ENCODE assay signal across 14 cellular contexts in genomic region chr20:1474817-1475603, GRCh38. TPM values are rescaled to one million over a fixed set of nuclear protein-coding genes. Genes with fewer than 3 reads are reported as not detected.
DNase-seq lines count a peak whose midpoint lies in the region; TF ChIP-seq lines count a peak whose summit lies in the region.
"Had no signal": no experiment of that assay in that cellular context is flagged by ENCODE, and none has a peak within 500 bp of the region (broad histone marks: within the 10 kb centered on the region; RNA-seq: fewer than 3 reads in every experiment).

No MANE protein-coding gene starts in this region.

- no peak overlapping the region for H2AFZ ChIP-seq in Karpas-422 (ENCODE audit: low read length)

- no peak overlapping the region for H3K4me3 ChIP-seq in GM12864 (ENCODE audit: low read depth, low read length)
- no peak overlapping the region for H3K4me3 ChIP-seq in Karpas-422 (ENCODE audit: low read length)
- H3K4me3 ChIP-seq in WERI-Rb-1 (ENCODE audit: low read depth, low read length): no peak overlapping the region
- H3K4me3 ChIP-seq in adrenal gland: no peak overlapping the region
- H3K4me3 ChIP-seq in effector memory CD4-positive, alpha-beta T cell (ENCODE audit: insufficient read depth, low read depth, low read length, poor library complexity, severe bottlenecking): no peak overlapping the region
- H3K4me3 ChIP-seq: skin epidermis had no signal

- H3K79me2 ChIP-seq in Karpas-422 (ENCODE audit: low read length): no peaks in the 10 kb centered on the region

- H4K20me1 ChIP-seq in Karpas-422 (ENCODE audit: insufficient read depth, low read depth, low read length): no peaks in the 10 kb centered on the region

- no peak overlapping the region for H3K9ac ChIP-seq in Karpas-422 (ENCODE audit: low read length)

- H3K27me3 ChIP-seq in Karpas-422 (ENCODE audit: low read length): no peaks in the 10 kb centered on the region
- H3K27me3 ChIP-seq in WERI-Rb-1 (ENCODE audit: insufficient read depth, low read depth, severe bottlenecking): peaks cover 47% of the 10 kb centered on the region
- no peaks in the 10 kb centered on the region for H3K27me3 ChIP-seq in adrenal gland
- H3K27me3 ChIP-seq in effector memory CD4-positive, alpha-beta T cell (replicated peaks; ENCODE audit: control insufficient read depth, insufficient read depth, low read length, poor library complexity, severe bottlenecking): no peaks in the 10 kb centered on the region

- no peak for DNase-seq in GM12864 (ENCODE audit: low read depth)
- DNase-seq in Karpas-422: peak; percentile 70
- DNase-seq in WERI-Rb-1: no peak
- peak; percentile 20 for DNase-seq in iPS DF 19.7 (ENCODE audit: low read depth, low spot score)
- DNase-seq in adrenal gland: no peak
- DNase-seq in NCI-H1105 treated with DMSO at 0.1 percent for 48 hours (lab: John Stamatoyannopoulos, UW): no peak
- DNase-seq in SHP77 treated with DMSO at 0.1 percent for 48 hours (lab: John Stamatoyannopoulos, UW): no peak
- DNase-seq in effector memory CD4-positive, alpha-beta T cell: no peak
- DNase-seq: amniotic stem cell; DMS79 treated with DMSO at 0.1 percent for 48 hours; KBM-7; naive thymus-derived CD4-positive, alpha-beta T cell; NCI-H446 had no signal

- H3K36me3 ChIP-seq in Karpas-422 (ENCODE audit: insufficient read depth, low read length) (no peaks in the 10 kb centered on the region), WERI-Rb-1 (no peaks in the 10 kb centered on the region), adrenal gland (replicated peaks in 1 of 2) (no peaks in the 10 kb centered on the region)
- H3K36me3 ChIP-seq in effector memory CD4-positive, alpha-beta T cell (ENCODE audit: control insufficient read depth, insufficient read depth, low read length): no peaks in the 10 kb centered on the region

- intact Hi-C loops in adrenal gland (cut with DNase I): no loop called here

- 78 to 89% (median 82%) methylated on average over 2 to 4 of the region's 4 CpGs for WGBS in adrenal gland, 4 donors

- H3K4me1 ChIP-seq in Karpas-422 (ENCODE audit: low read length) (peaks cover 7% of the 10 kb centered on the region), adrenal gland (replicated peaks in 1 of 2) (peaks cover 0 to 6% of the 10 kb centered on the region in 2 donors)
- no peaks in the 10 kb centered on the region for H3K4me1 ChIP-seq in effector memory CD4-positive, alpha-beta T cell (ENCODE audit: control insufficient read depth, insufficient read depth, low read length, poor library complexity, severe bottlenecking)

- TF ChIP-seq CTCF in GM12864 (IDR thresholded peaks at IDR 0.05; ENCODE audit: low read depth, low read length, missing control alignments) (peak; percentile 30), WERI-Rb-1 (IDR thresholded peaks at IDR 0.05; ENCODE audit: low read depth, low read length) (peak; percentile 34), adrenal gland (IDR thresholded peaks at IDR 0.05) (no peak)

- no peaks in the 10 kb centered on the region for H3K9me3 ChIP-seq in Karpas-422 (ENCODE audit: low read length)
- no peaks in the 10 kb centered on the region for H3K9me3 ChIP-seq in WERI-Rb-1 (ENCODE audit: severe bottlenecking)
- H3K9me3 ChIP-seq in adrenal gland (replicated peaks in 1 of 3): no peaks in the 10 kb centered on the region
- H3K9me3 ChIP-seq in effector memory CD4-positive, alpha-beta T cell (ENCODE audit: control insufficient read depth, low read length): no peaks in the 10 kb centered on the region

- H3K4me2 ChIP-seq in Karpas-422 (ENCODE audit: low read depth, low read length, poor library complexity, severe bottlenecking): no peak overlapping the region

- no peaks in the 10 kb centered on the region for H3K9me2 ChIP-seq in Karpas-422 (replicated peaks; ENCODE audit: insufficient read depth, low read length)

- H3K27ac ChIP-seq in Karpas-422 (ENCODE audit: low read length) (no peak overlapping the region), WERI-Rb-1 (no peak overlapping the region), adrenal gland (no peak overlapping the region)
- H3K27ac ChIP-seq in effector memory CD4-positive, alpha-beta T cell (ENCODE audit: insufficient read depth, low read length, poor library complexity, severe bottlenecking): no peak overlapping the region

- no peak for TF ChIP-seq POLR2A in adrenal gland (IDR thresholded peaks at IDR 0.05)

RNA-seq across cellular contexts. Expression of gene NSFL1C, which starts 8.4 kb away (rescaled TPM):
- 19.4 and 20.9 TPM in 2 replicates for total RNA-seq in Karpas-422 (2014; rRNA removed; shearing (Covaris generic); ENCODE audit: low replicate concordance)
- 100 to 1,000 TPM in 4 of 8 donors, 10 to 100 TPM in 4; 52.5 to 491 (median 98.9) TPM for total RNA-seq in adrenal gland
- polyA plus RNA-seq in adrenal gland: 100 to 1,000 TPM in 1 of 3 donors, 10 to 100 TPM in 2; 46.1 to 510 (median 61.1) TPM

RNA-seq across cellular contexts. Expression of gene SIRPB2, which starts 16.2 kb away (rescaled TPM):
- total RNA-seq in Karpas-422 (2014; rRNA removed; shearing (Covaris generic); ENCODE audit: low replicate concordance): not detected in 2 replicates
- 10 to 100 TPM in 6 of 8 donors, 1 to 10 TPM in 2; 8.5 to 19.7 (median 14.0) TPM for total RNA-seq in adrenal gland
- 1 to 10 TPM; 1.8 to 2.5 (median 1.9) TPM for polyA plus RNA-seq in adrenal gland

Comparison
In these comparisons a context has a peak if more than half of its experiments do, and no peak if none do; other contexts are left out.
1. DNase-seq: peak in Karpas-422 (single experiment) and iPS DF 19.7 (single experiment); none in GM12864 (single experiment), WERI-Rb-1 (single experiment), adrenal gland (0 of 7), NCI-H1105 treated with DMSO at 0.1 percent for 48 hours (single experiment), SHP77 treated with DMSO at 0.1 percent for 48 hours (single experiment) and effector memory CD4-positive, alpha-beta T cell (0 of 3).
2. CTCF ChIP-seq: peak in GM12864 (single experiment) and WERI-Rb-1 (single experiment); none in adrenal gland (0 of 6).